ENCODE assay signal across 24 cellular contexts in genomic region chr22:19375435-19375834, GRCh38. TPM values are rescaled to one million over a fixed set of nuclear protein-coding genes. Genes with fewer than 3 reads are reported as not detected.
A peak's percentile ranks its signal among the peaks of the same experiment; 100 is the strongest.
DNase-seq lines count a peak whose midpoint lies in the region; ATAC-seq, FAIRE-seq and TF ChIP-seq lines count a peak whose summit lies in the region.
"Had no signal": no experiment of that assay in that cellular context is flagged by ENCODE, and none has a peak within 500 bp of the region (broad histone marks: within the 10 kb centered on the region; RNA-seq: fewer than 3 reads in every experiment).

No MANE protein-coding gene starts in this region.

- H3K79me2 ChIP-seq in K562 (ENCODE audit: control insufficient read depth, insufficient read depth, low read length): no peaks in the 10 kb centered on the region

- H2AFZ ChIP-seq in K562 (ENCODE audit: low read depth, low read length): no peak overlapping the region
- H2AFZ ChIP-seq: GM23248, PC-9 had no signal

- intact Hi-C loops in K562 (cut with micrococcal nuclease): no loop called here
- intact Hi-C loops in upper lobe of right lung (cut with DNase I): no loop called here

- no peak overlapping the region for H3K27ac ChIP-seq in K562 (ENCODE audit: extremely low read depth, low read depth, low read length)
- no peak overlapping the region for H3K27ac ChIP-seq in upper lobe of right lung
- H3K27ac ChIP-seq: BLaER1 treated with 17β-estradiol and CSF1 and Interleukin-3, amounts not matched to agents 10 nM and 100 nM; GM23248; KMS-11; PC-9; SJSA1 had no signal

- H3K4me3 ChIP-seq in K562 (no peak overlapping the region), upper lobe of right lung (no peak overlapping the region)
- H3K4me3 ChIP-seq: BLaER1 treated with 17β-estradiol and CSF1 and Interleukin-3, amounts not matched to agents 10 nM and 100 nM; GM23248; PC-9; SJSA1 had no signal

- no peaks in the 10 kb centered on the region; the same call in 1 of the 2 replicates for H4K20me1 ChIP-seq in K562 (replicated peaks; ENCODE audit: control insufficient read depth, insufficient read depth, low read length)

- in situ Hi-C loops in K562 (cut with MboI): no loop called here

- WGBS in K562 (ENCODE audit: insufficient coverage, low coverage, missing lambda C conversion rate): 97% methylated on average over 8 of the region's 8 CpGs

- no peaks in the 10 kb centered on the region for H3K27me3 ChIP-seq in K562 (ENCODE audit: control insufficient read depth in 2 of 2, insufficient read depth in 2 of 2, low read length in 2 of 2)
- H3K27me3 ChIP-seq in upper lobe of right lung: no peaks in the 10 kb centered on the region
- H3K27me3 ChIP-seq: BLaER1 treated with 17β-estradiol and CSF1 and Interleukin-3, amounts not matched to agents 10 nM and 100 nM; SJSA1 had no signal

- H3K9me3 ChIP-seq in K562 (replicated peaks; ENCODE audit: control insufficient read depth, insufficient read depth, low read depth, low read length) (no peaks in the 10 kb centered on the region), upper lobe of right lung (no peaks in the 10 kb centered on the region)
- H3K9me3 ChIP-seq: BLaER1 treated with 17β-estradiol and CSF1 and Interleukin-3, amounts not matched to agents 10 nM and 100 nM; SJSA1 had no signal

- TF ChIP-seq POLR2A in K562 (conservative IDR thresholded peaks at IDR 0.05): no peak

- no TSS peak for BruUV-seq in K562 (replicated peaks; lab: Mats Ljungman, UMichigan)

- H3K4me2 ChIP-seq in K562 (ENCODE audit: insufficient read depth, low read length): no peak overlapping the region
- H3K4me2 ChIP-seq: BLaER1 treated with 17β-estradiol and CSF1 and Interleukin-3, amounts not matched to agents 10 nM and 100 nM; KMS-11; PC-9 had no signal

- TF ChIP-seq CTCF in K562 (IDR thresholded peaks at IDR 0.05 in 2 of 3, conservative IDR thresholded peaks at IDR 0.05 in 1 of 3; ENCODE audit: insufficient read depth in 2 of 3, low read depth in 1 of 3, low read length in 3 of 3) (peak in 1 of 3 experiments; percentile 9; a peak in 1 of 6 replicates), upper lobe of right lung (IDR thresholded peaks at IDR 0.05) (no peak)

- H3K36me3 ChIP-seq in K562 (ENCODE audit: control insufficient read depth, insufficient read depth, low read length) (peaks cover 91% of the 10 kb centered on the region), upper lobe of right lung (peaks cover 95% of the 10 kb centered on the region)

- ATAC-seq in K562: no peak; the same call in 2 of the 3 replicates
- ATAC-seq in upper lobe of right lung: no peak
- no peak for ATAC-seq in HG03521 (IDR thresholded peaks at IDR 0.05; ENCODE audit: unreplicated experiment)
- ATAC-seq in HG02763 (IDR thresholded peaks at IDR 0.05; ENCODE audit: unreplicated experiment): no peak

- POLR2A ChIA-PET in K562 (lab: Yijun Ruan, JAX): interaction anchor here (0.5 to 2.4 kb wide), 6 partner anchors 10 to 102 kb away, joined by 3 to 8 read pairs (median 8); no protein-coding TSS in a partner anchor

- CTCF ChIA-PET in K562 (lab: Yijun Ruan, JAX; ENCODE audit: low intra/inter-chr PET ratio): no interaction called here

- H3K9me1 ChIP-seq in K562 (ENCODE audit: control insufficient read depth, insufficient read depth, low read length): peaks cover 4% of the 10 kb centered on the region

- peak overlapping the region in 1 of 2 experiments; percentile 55; a peak in 2 of 4 replicates for H3K9ac ChIP-seq in K562 (ENCODE audit: insufficient read depth in 1 of 2, low read depth in 2 of 2, low read length in 2 of 2)
- H3K9ac ChIP-seq: BLaER1 treated with 17β-estradiol and CSF1 and Interleukin-3, amounts not matched to agents 10 nM and 100 nM; GM23248; KMS-11 had no signal

- TF ChIP-seq EP300 in K562 (IDR thresholded peaks at IDR 0.05; ENCODE audit: low read length): no peak

- H3K4me1 ChIP-seq in K562 (replicated peaks in 1 of 2; ENCODE audit: control insufficient read depth in 2 of 2, insufficient read depth in 2 of 2, low read length in 2 of 2): no peaks in the 10 kb centered on the region
- no peaks in the 10 kb centered on the region for H3K4me1 ChIP-seq in upper lobe of right lung
- H3K4me1 ChIP-seq: BLaER1 treated with 17β-estradiol and CSF1 and Interleukin-3, amounts not matched to agents 10 nM and 100 nM; SJSA1 had no signal

- FAIRE-seq in K562 (lab: Jason Lieb, UNC): no peak
- FAIRE-seq: A204.1, GM12892 had no signal

- TF ChIP-seq RAD21 in K562 (CRISPR knock-in tag; conservative IDR thresholded peaks at IDR 0.05 in 1 of 2, IDR thresholded peaks at IDR 0.05 in 1 of 2): no peak

- peak; percentile 14 for DNase-seq in D341Med (ENCODE audit: low spot score)
- no peak for DNase-seq in K562 (ENCODE audit: extremely low read depth in 1 of 4, low spot score in 3 of 4)
- peak; percentile 64 for DNase-seq in mesenteric fat pad (ENCODE audit: low spot score)
- peak; percentile 26 for DNase-seq in upper lobe of right lung
- DNase-seq in NCI-H146 treated with DMSO at 0.1 percent for 48 hours (lab: John Stamatoyannopoulos, UW; ENCODE audit: unreplicated experiment): no peak
- DNase-seq: CD4-positive, alpha-beta T cell; DMS79; EL; GM23248; H7; MM.1S; NCI-H1694; NCI-H2029 treated with DMSO at 0.1 percent for 48 hours; NCI-H2227 treated with DMSO at 0.1 percent for 48 hours; NCI-H526 treated with DMSO at 0.1 percent for 48 hours; PC-9; Right ventricle myocardium superior had no signal

TF ChIP-seq in K562, 482 proteins besides CTCF, POLR2A, EP300 and RAD21 (continues in another document):
- TF ChIP-seq HNRNPK (IDR thresholded peaks at IDR 0.05; ENCODE audit: low read depth, low read length, poor library complexity, severe bottlenecking) (no peak), TRIM28 (IDR thresholded peaks at IDR 0.05) (no peak), KLF1 (tag; IDR thresholded peaks at IDR 0.05) (0 out of 2 replicates have a peak, but pooled peaks have one; percentile 22), SMC3 (conservative IDR thresholded peaks at IDR 0.05; ENCODE audit: insufficient read depth, low read depth, low read length) (0 out of 2 replicates have a peak, but pooled peaks have one; percentile 19), LEF1 (IDR thresholded peaks at IDR 0.05) (no peak), ZNF77 (CRISPR knock-in tag; IDR thresholded peaks at IDR 0.05) (no peak), POLR2AphosphoS5 (IDR thresholded peaks at IDR 0.05; ENCODE audit: control insufficient read depth, insufficient read depth, low read depth, low read length) (peak; percentile 2; the same call in 1 of the 2 replicates), SMARCE1 (IDR thresholded peaks at IDR 0.05) (no peak), KLF6 (CRISPR knock-in tag; IDR thresholded peaks at IDR 0.05; ENCODE audit: borderline replicate concordance) (no peak), MECOM (CRISPR knock-in tag; IDR thresholded peaks at IDR 0.05) (no peak)

RNA-seq across cellular contexts. Expression of gene HIRA, which starts 56.1 kb away (rescaled TPM):
- total RNA-seq in K562 (2011; cell fraction: chromatin; rRNA removed; ENCODE audit: low replicate concordance): 103 and 120 TPM in 2 replicates
- 79.7 and 81.6 TPM in 2 replicates for total RNA-seq in K562 (2011; cell fraction: nucleolus; rRNA removed)
- total RNA-seq in K562 (2011; cell fraction: nucleoplasm; rRNA removed): 66.5 and 67.1 TPM in 2 replicates
- total RNA-seq in K562 (2014; rRNA removed) (58.3 and 70.6 TPM in 2 replicates), K562 (2014; rRNA removed; fragmentation: Illumina TruSeq; extraction: Trizol) (53.9 and 54.0 TPM in 2 replicates), K562 (2015; rRNA removed; fragmentation: Illumina TruSeq; extraction: Trizol) (57.5 and 58.4 TPM in 2 replicates), K562 (2021) (115 and 132 TPM in 2 replicates), mesenteric fat pad (29.2 TPM), upper lobe of right lung (23.3 TPM)
- polyA plus RNA-seq in K562 (2011; rRNA removed) (71.7 and 82.2 TPM in 2 replicates), K562 (2014; fragmentation: Illumina TruSeq; extraction: Trizol) (106 and 114 TPM in 2 replicates), K562 (2014; fragmentation: Nextera tagmentation; extraction: Ambion mirVana) (1 to 10 TPM in 1 of 2 experiments, under 1 TPM in 1; 0.96 to 1.2 TPM), K562 (2014; rRNA removed) (80.0 and 80.8 TPM in 2 replicates)
- 105 and 109 TPM in 2 replicates for polyA plus RNA-seq in K562 (2011; cell fraction: cytosol; rRNA removed)
- polyA plus RNA-seq in K562 (2011; cell fraction: nucleus; rRNA removed): 104 and 124 TPM in 2 replicates
- polyA plus RNA-seq in K562 (2012): 91.6 and 91.8 TPM in 2 replicates
- 93.7 and 126 TPM in 2 replicates for polyA minus RNA-seq in K562 (2011; rRNA and poly(A)+ RNA removed)
- polyA minus RNA-seq in K562 (2011; cell fraction: cytosol; rRNA and poly(A)+ RNA removed): 65.3 and 93.4 TPM in 2 replicates
- polyA minus RNA-seq in K562 (2011; cell fraction: nucleus; rRNA and poly(A)+ RNA removed): 30.3 and 61.3 TPM in 2 replicates

RNA-seq across cellular contexts. Expression of gene MRPL40, which starts 56.9 kb away (rescaled TPM):
- total RNA-seq in K562 (2011; cell fraction: chromatin; rRNA removed; ENCODE audit: low replicate concordance): 13.9 and 26.1 TPM in 2 replicates
- total RNA-seq in K562 (2011; cell fraction: nucleolus; rRNA removed): 29.0 and 32.5 TPM in 2 replicates
- 25.1 and 32.0 TPM in 2 replicates for total RNA-seq in K562 (2011; cell fraction: nucleoplasm; rRNA removed)
- 160 and 182 TPM in 2 replicates for total RNA-seq in K562 (2014; rRNA removed)
- 208 and 209 TPM in 2 replicates for total RNA-seq in K562 (2014; rRNA removed; fragmentation: Illumina TruSeq; extraction: Trizol)
- 181 and 198 TPM in 2 replicates for total RNA-seq in K562 (2015; rRNA removed; fragmentation: Illumina TruSeq; extraction: Trizol)
- 132 and 144 TPM in 2 replicates for total RNA-seq in K562 (2021)
- polyA plus RNA-seq in K562 (2011; rRNA removed): 175 and 219 TPM in 2 replicates
- 88.3 and 113 TPM in 2 replicates for polyA plus RNA-seq in K562 (2011; cell fraction: cytosol; rRNA removed)
- 34.6 and 66.5 TPM in 2 replicates for polyA plus RNA-seq in K562 (2011; cell fraction: nucleus; rRNA removed)
- 159 TPM in 2 replicates for polyA plus RNA-seq in K562 (2012)
- polyA plus RNA-seq in K562 (2014; fragmentation: Illumina TruSeq; extraction: Trizol): 197 and 237 TPM in 2 replicates
- polyA plus RNA-seq in K562 (2014; fragmentation: Nextera tagmentation; extraction: Ambion mirVana): 100 to 1,000 TPM; 601 to 652 TPM
- 223 TPM in 2 replicates for polyA plus RNA-seq in K562 (2014; rRNA removed)
- polyA minus RNA-seq in K562 (2011; rRNA and poly(A)+ RNA removed): 52.5 and 73.2 TPM in 2 replicates
- polyA minus RNA-seq in K562 (2011; cell fraction: cytosol; rRNA and poly(A)+ RNA removed): 31.3 and 34.3 TPM in 2 replicates
- 12.0 and 31.3 TPM in 2 replicates for polyA minus RNA-seq in K562 (2011; cell fraction: nucleus; rRNA and poly(A)+ RNA removed)
- 25.8 TPM for total RNA-seq in mesenteric fat pad
- total RNA-seq in upper lobe of right lung: 20.5 TPM

Comparison
In these comparisons a context has a peak if more than half of its experiments do, and no peak if none do; other contexts are left out.
1. DNase-seq: peak in D341Med (single experiment), mesenteric fat pad (single experiment) and upper lobe of right lung (single experiment); none in K562 (0 of 4) and NCI-H146 treated with DMSO at 0.1 percent for 48 hours (single experiment).